In the genomic region with DNA sequence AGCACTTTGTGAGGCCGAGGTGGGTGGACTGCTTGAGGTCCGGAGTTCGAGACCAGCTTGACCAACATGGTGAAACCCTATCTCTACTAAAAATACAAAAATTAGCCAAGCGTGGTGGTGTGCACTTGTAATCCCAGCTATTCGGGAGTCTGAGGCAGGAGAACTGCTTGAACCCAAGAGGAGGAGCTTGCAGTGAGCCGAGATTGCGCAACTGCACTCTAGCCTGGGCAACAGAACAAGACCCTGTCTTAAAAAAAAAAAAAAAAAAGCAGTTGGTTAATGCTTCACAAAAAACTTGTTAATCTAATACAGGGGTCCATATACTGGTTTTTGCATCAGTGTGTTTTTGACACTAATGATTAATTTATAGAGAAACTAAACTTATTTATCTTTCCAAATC, we compare ENCODE assay signal across 8 cellular contexts. TPM values are rescaled to one million over a fixed set of nuclear protein-coding genes. Genes with fewer than 3 reads are reported as not detected.
"Had no signal": no experiment of that assay in that cellular context is flagged by ENCODE, and none has a peak within 500 bp of the region (broad histone marks: within the 10 kb centered on the region; RNA-seq: fewer than 3 reads in every experiment).

No MANE protein-coding gene starts in this region.

- H3K27ac ChIP-seq: GM23248 had no signal

- H2AFZ ChIP-seq: GM23248 had no signal

- DNase-seq: GM23248, GOT3, H9, HCEC 1CT, KG1 had no signal

- FAIRE-seq: H54, HTR-8/SVneo had no signal

- H3K9ac ChIP-seq: GM23248 had no signal

- H3K4me3 ChIP-seq: GM23248 had no signal

RNA-seq across cellular contexts. Expression of gene RNF212B, which starts 35.7 kb away (rescaled TPM):
- total RNA-seq: GM23248, HT-29 had no signal
- polyA plus RNA-seq: GM23248 had no signal
